ENCODE assay signal across 32 cellular contexts in genomic region chr4:25666031-25666630, GRCh38. TPM values are rescaled to one million over a fixed set of nuclear protein-coding genes. Genes with fewer than 3 reads are reported as not detected.
"Had no signal": no experiment of that assay in that cellular context is flagged by ENCODE, and none has a peak within 500 bp of the region (broad histone marks: within the 10 kb centered on the region; RNA-seq: fewer than 3 reads in every experiment).

No MANE protein-coding gene starts in this region.

- FAIRE-seq: astrocyte had no signal

- H3K9me3 ChIP-seq: adrenal gland, body of pancreas, breast epithelium, MG63, SJSA1, SK-N-SH had no signal

- H3K36me3 ChIP-seq: adrenal gland, breast epithelium, MG63, SJSA1 had no signal

- H3K4me3 ChIP-seq: adrenal gland, body of pancreas, breast epithelium, MG63, SJSA1 had no signal

- H3K4me2 ChIP-seq: SK-N-SH had no signal

- H3K4me1 ChIP-seq: adrenal gland, body of pancreas, breast epithelium, SJSA1 had no signal

- H3K27ac ChIP-seq: adrenal gland, body of pancreas, breast epithelium, SJSA1 had no signal

- DNase-seq: activated CD4-positive, alpha-beta memory T cell treated with anti-CD3 and anti-CD28 coated beads for 36 hours; activated CD4-positive, alpha-beta T cell treated with anti-CD3 and anti-CD28 coated beads for 36 hours; activated CD4-positive, alpha-beta T cell treated with anti-CD3 and anti-CD28 coated beads, Interleukin-2, amount 10 ng/mL, durations not matched to agents 7 days and 5 days; activated CD8-positive, alpha-beta memory T cell treated with anti-CD3 and anti-CD28 coated beads, Interleukin-2, amount 50 U/mL, for 4 hours; activated gamma-delta T cell treated with Interleukin-2 at 50 U/mL for 16 hours; activated naive CD4-positive, alpha-beta T cell treated with anti-CD3 and anti-CD28 coated beads for 36 hours; activated T-cell treated with anti-CD3 and anti-CD28 coated beads for 4 hours; activated T-cell treated with anti-CD3 and anti-CD28 coated beads, Interleukin-2, amount 50 U/mL, for 4 hours; adrenal gland; body of pancreas; caudate nucleus; cerebellar nuclear complex; Karpas-422; KBM-7; MG63; NCI-H1105; NCI-H1417 treated with DMSO at 0.1 percent for 48 hours; NCI-H1930; NCI-H345; NCI-H526; NCI-H748 treated with DMSO at 0.1 percent for 48 hours; NK-92 treated with Interleukin-12 subunit alpha and Interleukin-12 subunit beta, amount 100 ng/mL, for 24 hours; SHP77 treated with DMSO at 0.1 percent for 48 hours; SK-N-SH had no signal

- H3K27me3 ChIP-seq: body of pancreas, breast epithelium, MG63, SJSA1 had no signal

- ATAC-seq: activated CD4-positive, alpha-beta T cell treated with anti-CD3 and anti-CD28 coated beads for 36 hours; activated naive CD4-positive, alpha-beta T cell treated with anti-CD3 and anti-CD28 coated beads, Interleukin-2, amount 50 U/mL, for 72 hours; activated T-cell treated with anti-CD3 and anti-CD28 coated beads, Interleukin-2, amount 50 U/mL, for 4 hours; body of pancreas; Panc1 had no signal

- H3K9ac ChIP-seq: SK-N-SH had no signal

RNA-seq across cellular contexts. Expression of gene SLC34A2, which starts 10.5 kb away (rescaled TPM):
- total RNA-seq: activated CD4-positive, alpha-beta memory T cell treated with anti-CD3 and anti-CD28 coated beads for 36 hours; activated CD4-positive, alpha-beta T cell treated with anti-CD3 and anti-CD28 coated beads for 36 hours; activated CD4-positive, alpha-beta T cell treated with anti-CD3 and anti-CD28 coated beads, Interleukin-2, amount 10 ng/mL, durations not matched to agents 7 days and 5 days; activated naive CD4-positive, alpha-beta T cell treated with anti-CD3 and anti-CD28 coated beads for 36 hours; activated naive CD4-positive, alpha-beta T cell treated with anti-CD3 and anti-CD28 coated beads, Interleukin-2, amount 50 U/mL, for 72 hours; activated T-helper 1 cell treated with anti-CD3 and anti-CD28 coated beads, Interleukin-12 subunit alpha, Interleukin-12 subunit beta, Interleukin-2, Interleukin-4 antibody, amounts not matched to agents 30 ng/mL and 10 ng/mL and 1 ng/mL, durations not matched to agents 14 hours and 24 hours and 36 hours; NCI-H460; RPMI7951; SJSA1 had no signal
- polyA plus RNA-seq: SK-N-SH had no signal
